Comparison of ENCODE assay signal across 33 cellular contexts in the genomic region with DNA sequence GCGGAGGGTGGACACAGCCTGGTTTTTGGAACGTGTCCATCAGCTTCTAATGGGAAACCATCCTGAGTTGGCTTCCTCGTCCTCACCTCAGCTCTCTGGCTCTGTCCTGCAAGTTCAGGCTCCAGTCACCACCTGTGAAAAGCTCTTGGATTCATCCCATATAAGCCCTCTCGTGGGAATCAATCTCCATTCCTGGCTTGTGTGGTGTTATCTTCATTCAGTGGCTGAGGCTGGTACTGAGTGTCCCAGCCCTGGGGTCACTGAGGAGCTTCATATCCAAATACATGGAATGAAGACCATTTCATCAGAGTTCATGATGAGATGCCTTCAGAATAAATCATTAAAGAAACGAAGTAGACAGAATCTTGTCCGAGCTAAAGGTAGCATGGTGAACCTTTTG.
"Had no signal": no experiment of that assay in that cellular context is flagged by ENCODE, and none has a peak within 500 bp of the region (broad histone marks: within the 10 kb centered on the region; RNA-seq: fewer than 3 reads in every experiment).

No MANE protein-coding gene starts in this region.

- ATAC-seq: activated CD8-positive, alpha-beta T cell treated with anti-CD3 and anti-CD28 coated beads for 36 hours; activated naive CD4-positive, alpha-beta T cell treated with anti-CD3 and anti-CD28 coated beads, Interleukin-2, amount 50 U/mL, for 72 hours; activated T-cell treated with anti-CD3 and anti-CD28 coated beads, Interleukin-2, amount 50 U/mL, for 4 hours; activated T-cell treated with anti-CD3 and anti-CD28 coated beads, Interleukin-2, amount 50 U/mL, for 72 hours; activated T-helper 17 cell treated with anti-CD3 and anti-CD28 coated beads, Interleukin-2, amount 50 U/mL, for 72 hours; body of pancreas had no signal

- DNase-seq: activated B cell treated with CpG ODN at 0.5 μM for 24 hours; activated CD4-positive, alpha-beta memory T cell treated with anti-CD3 and anti-CD28 coated beads for 36 hours; activated CD4-positive, alpha-beta T cell treated with anti-CD3 and anti-CD28 coated beads for 4 hours; activated CD4-positive, alpha-beta T cell treated with anti-CD3 and anti-CD28 coated beads, Interleukin-2, amount 10 ng/mL, durations not matched to agents 24 days and 14 days; activated CD4-positive, alpha-beta T cell treated with anti-CD3 and anti-CD28 coated beads, Interleukin-2, amount 50 U/mL, for 1 hour; activated CD4-positive, alpha-beta T cell treated with anti-CD3 and anti-CD28 coated beads, Interleukin-2, amount 50 U/mL, for 4 hours; activated CD4-positive, CD25-positive, alpha-beta regulatory T cell treated with anti-CD3 and anti-CD28 coated beads, Interleukin-2, amount 50 U/mL, for 72 hours; activated CD8-positive, alpha-beta memory T cell treated with anti-CD3 and anti-CD28 coated beads, Interleukin-2, amount 50 U/mL, for 4 hours; activated CD8-positive, alpha-beta T cell treated with anti-CD3 and anti-CD28 coated beads for 36 hours; activated effector memory CD4-positive, alpha-beta T cell treated with anti-CD3 and anti-CD28 coated beads, Interleukin-2, amount 50 U/mL, for 16 hours; activated gamma-delta T cell treated with Interleukin-2 at 50 U/mL for 16 hours; activated naive CD4-positive, alpha-beta T cell; activated naive CD4-positive, alpha-beta T cell treated with anti-CD3 and anti-CD28 coated beads for 36 hours; activated naive CD4-positive, alpha-beta T cell treated with anti-CD3 and anti-CD28 coated beads, Interleukin-2, amount 50 U/mL, for 16 hours; activated naive CD8-positive, alpha-beta T cell treated with anti-CD3 and anti-CD28 coated beads for 36 hours; activated T-cell treated with anti-CD3 and anti-CD28 coated beads for 4 hours; activated T-cell treated with anti-CD3 and anti-CD28 coated beads, Interleukin-2, amount 50 U/mL, for 1 hour; activated T-cell treated with anti-CD3 and anti-CD28 coated beads, Interleukin-2, amount 50 U/mL, for 4 hours; activated T-cell treated with anti-CD3 and anti-CD28 coated beads, Interleukin-2, amount 50 U/mL, for 72 hours; adrenal gland; amniotic stem cell; aorta; body of pancreas; brain microvascular endothelial cell; central memory CD4-positive, alpha-beta T cell; cerebellar nuclear complex; T-helper 1 cell; T-helper 2 cell; T-helper 9 cell had no signal

- H3K9me3 ChIP-seq: adrenal gland, body of pancreas, breast epithelium had no signal

- H3K27ac ChIP-seq: adrenal gland, body of pancreas, brain microvascular endothelial cell, breast epithelium, VCaP had no signal

- H3K4me1 ChIP-seq: adrenal gland, body of pancreas, breast epithelium had no signal

- H3K4me3 ChIP-seq: adrenal gland, body of pancreas, breast epithelium had no signal

- H3K27me3 ChIP-seq: adrenal gland, body of pancreas, brain microvascular endothelial cell, breast epithelium had no signal
